ENCODE assay signal across 8 cellular contexts in genomic region chr13:49791753-49792549, GRCh38. TPM values are rescaled to one million over a fixed set of nuclear protein-coding genes. Genes with fewer than 3 reads are reported as not detected.
A peak's percentile ranks its signal among the peaks of the same experiment; 100 is the strongest.
DNase-seq lines count a peak whose midpoint lies in the region; ATAC-seq and TF ChIP-seq lines count a peak whose summit lies in the region.

No MANE protein-coding gene starts in this region.

- no TSS peak for BruUV-seq in mammary epithelial cell (replicated peaks; lab: Mats Ljungman, UMichigan)

- H3K27ac ChIP-seq in mammary epithelial cell (ENCODE audit: insufficient read depth, low read depth, low read length), result peak overlapping the region; percentile 61

- peaks cover 10% of the 10 kb centered on the region for H3K4me1 ChIP-seq in mammary epithelial cell (ENCODE audit: insufficient read depth, low read length)

- peak overlapping the region; percentile 68 for H3K9ac ChIP-seq in mammary epithelial cell (ENCODE audit: insufficient read depth, low read length)

- in situ Hi-C loops in mammary epithelial cell (cut with MboI; ENCODE audit: low sequenced_read_pairs in 2 of 2), result no loop called here

- CTCF ChIA-PET in mammary epithelial cell (lab: Charles Lee; ENCODE audit: low non-redundant PET), result interaction anchor here (0.5 to 0.7 kb wide), 2 partner anchors 76 to 803 kb away, joined by 6 to 16 read pairs; no protein-coding TSS in a partner anchor

- ATAC-seq in GM21515 (IDR thresholded peaks at IDR 0.05; ENCODE audit: unreplicated experiment), result peak; percentile 29

- no peaks in the 10 kb centered on the region for H3K36me3 ChIP-seq in mammary epithelial cell (ENCODE audit: insufficient read depth, low read length)

- intact Hi-C loops in mammary epithelial cell (cut with micrococcal nuclease), result loop anchor here (1.0 to 2.0 kb wide), 3 partner anchors 57 to 145 kb away; partner anchors contain the start of genes EBPL and SPRYD7

- peak overlapping the region; percentile 81 for H3K4me3 ChIP-seq in Jurkat, Clone E6-1 (ENCODE audit: low read length)
- H3K4me3 ChIP-seq in WI38 (ENCODE audit: low read depth, low read length), result peak overlapping the region; percentile 86
- peak overlapping the region; percentile 62 to 79 (median 70) for H3K4me3 ChIP-seq in mammary epithelial cell (replicated peaks in 1 of 3; ENCODE audit: insufficient read depth in 1 of 3, low read depth in 2 of 3, low read length in 3 of 3)

- no peaks in the 10 kb centered on the region for H4K20me1 ChIP-seq in mammary epithelial cell (ENCODE audit: insufficient read depth, low read length)

- peak overlapping the region; percentile 82 for H2AFZ ChIP-seq in mammary epithelial cell (ENCODE audit: low read depth, low read length)

- H3K4me2 ChIP-seq in mammary epithelial cell (ENCODE audit: insufficient read depth, low read depth, low read length), result peak overlapping the region; percentile 84

- dilution Hi-C loops in mammary epithelial cell (cut with HindIII; ENCODE audit: low sequenced_read_pairs), result no loop called here

- peaks cover 49% of the 10 kb centered on the region for H3K79me2 ChIP-seq in mammary epithelial cell (ENCODE audit: insufficient read depth, low read length)

- 1% methylated on average over 9 of the region's 97 CpGs for WGBS in mammary epithelial cell (ENCODE audit: low coverage, missing lambda C conversion rate)

- no peaks in the 10 kb centered on the region for H3K9me3 ChIP-seq in mammary epithelial cell (replicated peaks; ENCODE audit: insufficient read depth, low read length)

- no peak for TF ChIP-seq CTCF in WI38 (IDR thresholded peaks at IDR 0.05; ENCODE audit: low read depth, low read length)
- no peak for TF ChIP-seq CTCF in mammary epithelial cell (conservative IDR thresholded peaks at IDR 0.05 in 1 of 2, IDR thresholded peaks at IDR 0.05 in 1 of 2; ENCODE audit: extremely low read depth in 1 of 2, insufficient read depth in 1 of 2, low read depth in 1 of 2, low read length in 2 of 2)

- H3K27me3 ChIP-seq in mammary epithelial cell (ENCODE audit: insufficient read depth, low read length), result no peaks in the 10 kb centered on the region

- peak; percentile 53 for DNase-seq in EH (ENCODE audit: low read depth)
- DNase-seq in Jurkat, Clone E6-1 (ENCODE audit: low read depth, low spot score), result no peak
- DNase-seq in mammary epithelial cell, result peak; percentile 46
- DNase-seq in islet precursor cell, result peak; percentile 74
- DNase-seq in stimulated activated CD4-positive, alpha-beta T cell treated with anti-CD3 and anti-CD28 coated beads, Interleukin-15, amount 100 ng/mL, for 1 hour (ENCODE audit: low read depth in 1 of 2, low spot score in 1 of 2), result peak; percentile 19 to 39
- DNase-seq in cerebellar nuclear complex (lab: John Stamatoyannopoulos, UW), result no peak

RNA-seq across cellular contexts. Expression of gene KPNA3, which starts 0.5 kb away (rescaled TPM):
- polyA plus RNA-seq in Jurkat, Clone E6-1 (2012; ENCODE audit: insufficient read depth, insufficient read length), result 26.8 TPM
- 10 to 100 TPM; 35.5 to 37.7 TPM for total RNA-seq in mammary epithelial cell
- 29.5 TPM for polyA plus RNA-seq in mammary epithelial cell
- 45.0 TPM for polyA minus RNA-seq in mammary epithelial cell

Comparison
In these comparisons a context has a peak if more than half of its experiments do, and no peak if none do; other contexts are left out.
1. DNase-seq: peak in EH (single experiment), mammary epithelial cell (single experiment), islet precursor cell (single experiment) and stimulated activated CD4-positive, alpha-beta T cell treated with anti-CD3 and anti-CD28 coated beads, Interleukin-15, amount 100 ng/mL, for 1 hour (2 of 2); none in Jurkat, Clone E6-1 (single experiment) and cerebellar nuclear complex (0 of 2).
2. Peak in every context shown above with its lines, with median percentiles within 50 percentile points of each other: H3K4me3 ChIP-seq.